ENCODE assay signal across 26 cellular contexts in genomic region chr10:571643-572042, GRCh38.
DNase-seq lines count a peak whose midpoint lies in the region; ATAC-seq, FAIRE-seq and TF ChIP-seq lines count a peak whose summit lies in the region.
"Had no signal": no experiment of that assay in that cellular context is flagged by ENCODE, and none has a peak within 500 bp of the region (broad histone marks: within the 10 kb centered on the region; RNA-seq: fewer than 3 reads in every experiment).

No MANE protein-coding gene starts in this region.

- no peak overlapping the region for H2BK120ac ChIP-seq in H1 (replicated peaks; ENCODE audit: low read depth, low read length)

- H2BK12ac ChIP-seq in H1 (ENCODE audit: low read depth, low read length) = no peak overlapping the region

- no peaks in the 10 kb centered on the region for H3K27me3 ChIP-seq in H7 (ENCODE audit: control insufficient read depth, insufficient read depth, low read length)
- no peaks in the 10 kb centered on the region for H3K27me3 ChIP-seq in H1 (replicated peaks in 1 of 4; ENCODE audit: control insufficient read depth in 3 of 4, extremely low read depth in 1 of 4, insufficient read depth in 3 of 4, low read length in 3 of 4)
- no peaks in the 10 kb centered on the region for H3K27me3 ChIP-seq in left lung
- no peaks in the 10 kb centered on the region for H3K27me3 ChIP-seq in tibial artery
- H3K27me3 ChIP-seq: ascending aorta, esophagus squamous epithelium, neural progenitor cell, suprapubic skin had no signal

- H2BK15ac ChIP-seq in H1 (ENCODE audit: low read length) = no peak overlapping the region

- no peak for TF ChIP-seq EP300 in H1 (IDR thresholded peaks at IDR 0.05; ENCODE audit: borderline replicate concordance in 1 of 2, low read depth in 2 of 2, low read length in 2 of 2)

- no peak for TF ChIP-seq RAD21 in H1 (IDR thresholded peaks at IDR 0.05 in 1 of 2, conservative IDR thresholded peaks at IDR 0.05 in 1 of 2; ENCODE audit: low read depth in 2 of 2, low read length in 2 of 2)

- peaks cover 5 to 7% of the 10 kb centered on the region in 2 experiments for H4K20me1 ChIP-seq in H1 (replicated peaks in 1 of 2; ENCODE audit: control insufficient read depth in 1 of 2, insufficient read depth in 2 of 2, low read length in 2 of 2)

- ATAC-seq in left lung (peak; percentile 34), HG02610 (IDR thresholded peaks at IDR 0.05; ENCODE audit: unreplicated experiment) (no peak)
- ATAC-seq: activated T-cell treated with anti-CD3 and anti-CD28 coated beads, Interleukin-2, amount 50 U/mL, for 72 hours; effector memory CD8-positive, alpha-beta T cell; T-helper 17 cell had no signal

- no peak for FAIRE-seq in H1 (lab: Jason Lieb, UNC)
- FAIRE-seq: GM12892, RCC 7860 had no signal

- peaks cover 6% of the 10 kb centered on the region for H3K79me1 ChIP-seq in H1 (ENCODE audit: low read depth, low read length)

- H2AK5ac ChIP-seq in H1 (ENCODE audit: low read depth, low read length) = no peak overlapping the region

- H3K4ac ChIP-seq in H1 (replicated peaks; ENCODE audit: insufficient read length, low read depth, low read length) = no peak overlapping the region

- no peak overlapping the region for H4K8ac ChIP-seq in H1 (ENCODE audit: extremely low read depth, insufficient read depth, low read length)

- no peak overlapping the region for H4K5ac ChIP-seq in H1 (ENCODE audit: insufficient read length, low read depth, low read length)

- H3K9me3 ChIP-seq in H1 (ENCODE audit: insufficient read depth in 2 of 2, low read depth in 1 of 2, low read length in 1 of 2) (no peaks in the 10 kb centered on the region), left lung (peaks cover 0 to 5% of the 10 kb centered on the region in 2 donors), tibial artery (peaks cover 0 to 9% (median 0%) of the 10 kb centered on the region in 3 donors)
- H3K9me3 ChIP-seq: suprapubic skin had no signal

- POLR2A ChIA-PET in H1 (lab: Charles Lee; ENCODE audit: partially characterized antibody) = no interaction called here

- DNase-seq in H7 = peak; percentile 27
- DNase-seq in H1 (ENCODE audit: low read depth in 1 of 2, low spot score in 2 of 2) = no peak
- DNase-seq in left lung = no peak
- DNase-seq in tibial artery = no peak
- no peak for DNase-seq in NCI-H345 treated with DMSO at 0.1 percent for 48 hours (lab: John Stamatoyannopoulos, UW; ENCODE audit: unreplicated experiment)
- no peak for DNase-seq in H4 (ENCODE audit: low spot score)
- DNase-seq in SIG-M5 treated with dmso at 0.1 percent for 504 hours (lab: John Stamatoyannopoulos, UW; ENCODE audit: unreplicated experiment) = no peak
- DNase-seq: activated CD4-positive, alpha-beta T cell treated with anti-CD3 and anti-CD28 coated beads for 4 hours; activated naive CD4-positive, alpha-beta T cell treated with anti-CD3 and anti-CD28 coated beads, Interleukin-2, amount 50 U/mL, for 16 hours; activated T-cell treated with anti-CD3 and anti-CD28 coated beads, Interleukin-2, amount 50 U/mL, for 72 hours; AML-193; effector memory CD8-positive, alpha-beta T cell; esophagus squamous epithelium; immature natural killer cell; left ventricle myocardium inferior; NCI-H1417 treated with DMSO at 0.1 percent for 48 hours; NCI-H510A treated with DMSO at 0.1 percent for 48 hours; stimulated activated CD4-positive, alpha-beta T cell treated with anti-CD3 and anti-CD28 coated beads, Interleukin-1b, Interleukin-23, amount 100 ng/mL, for 48 hours; T-helper 17 cell had no signal

- H3K27ac ChIP-seq in H1 (ENCODE audit: low read depth, low read length) (no peak overlapping the region), left lung (no peak overlapping the region), tibial artery (peak overlapping the region; percentile 15 to 24)
- H3K27ac ChIP-seq: ascending aorta, left ventricle myocardium inferior, neural progenitor cell, suprapubic skin had no signal

- H3K4me3 ChIP-seq in H7 (ENCODE audit: insufficient read depth, low read depth, low read length) (no peak overlapping the region), H1 (ENCODE audit: extremely low read depth in 1 of 4, insufficient read depth in 2 of 4, low read depth in 3 of 4, low read length in 4 of 4) (no peak overlapping the region), left lung (no peak overlapping the region), tibial artery (no peak overlapping the region)
- H3K4me3 ChIP-seq: ascending aorta, esophagus squamous epithelium, left ventricle myocardium inferior, neural progenitor cell, skin epidermis, suprapubic skin had no signal

- H2BK20ac ChIP-seq in H1 (ENCODE audit: low read length) = no peak overlapping the region

- H3K56ac ChIP-seq in H1 (replicated peaks; ENCODE audit: insufficient read length, low read depth, low read length) = no peak overlapping the region

- no peak overlapping the region for H4K91ac ChIP-seq in H1 (replicated peaks; ENCODE audit: insufficient read length, low read length)

- H3K18ac ChIP-seq in H1 (ENCODE audit: extremely low read depth, low read length) = no peak overlapping the region

- CTCF ChIA-PET in H1 (lab: Charles Lee; ENCODE audit: partially characterized antibody) = interaction anchor here (0.6 to 1.2 kb wide), 3 partner anchors 24 to 458 kb away, joined by 3 to 4 read pairs (median 3); no protein-coding TSS in a partner anchor

- H3K4me2 ChIP-seq in H1 (ENCODE audit: insufficient read depth in 1 of 2, low read depth in 2 of 2, low read length in 2 of 2) = no peak overlapping the region
- H3K4me2 ChIP-seq: neural progenitor cell had no signal

- H2AFZ ChIP-seq in H1 (ENCODE audit: low read length) = no peak overlapping the region
- H2AFZ ChIP-seq: neural progenitor cell had no signal

- no peak overlapping the region for H3K23ac ChIP-seq in H1 (ENCODE audit: insufficient read length)

- no peak overlapping the region for H3K9ac ChIP-seq in H1 (replicated peaks in 1 of 4; ENCODE audit: extremely low read depth in 1 of 4, low read depth in 3 of 4, low read length in 3 of 4)
- H3K9ac ChIP-seq: neural progenitor cell had no signal

- H3K36me3 ChIP-seq in H7 (replicated peaks; ENCODE audit: control insufficient read depth, insufficient read depth, low read length) (no peaks in the 10 kb centered on the region), H1 (ENCODE audit: control insufficient read depth in 2 of 4, insufficient read depth in 4 of 4, low read length in 3 of 4) (no peaks in the 10 kb centered on the region), left lung (no peaks in the 10 kb centered on the region), tibial artery (no peaks in the 10 kb centered on the region)
- H3K36me3 ChIP-seq: ascending aorta, esophagus squamous epithelium, left ventricle myocardium inferior, neural progenitor cell, suprapubic skin had no signal

- 91% methylated on average over 10 of the region's 10 CpGs; no CpG with 5 or more reads in 1 of the 2 experiments for WGBS in H1 (ENCODE audit: extremely low coverage in 1 of 2, insufficient coverage in 1 of 2, insufficient read length in 1 of 2, insufficient replicate concordance in 2 of 2, low coverage in 1 of 2, low lambda C conversion rate in 2 of 2, missing lambda C conversion rate in 1 of 2), 2 experiments

- H3K79me2 ChIP-seq in H1 (ENCODE audit: control insufficient read depth in 1 of 2, insufficient read depth in 2 of 2, low read length in 2 of 2) = peaks cover 0 to 19% of the 10 kb centered on the region in 2 experiments; a peak in 2 of 4 replicates

- TF ChIP-seq POLR2A in H1 (IDR thresholded peaks at IDR 0.05; ENCODE audit: control extremely low read depth in 1 of 2, low read depth in 2 of 2, low read length in 2 of 2) = no peak

- H3K23me2 ChIP-seq in H1 (ENCODE audit: low read depth, low read length) = no peaks in the 10 kb centered on the region

- TF ChIP-seq CTCF in H1 (IDR thresholded peaks at IDR 0.05; ENCODE audit: control extremely low read depth in 1 of 3, insufficient read depth in 1 of 3, low read depth in 1 of 3, low read length in 3 of 3) (no peak), left lung (IDR thresholded peaks at IDR 0.05) (no peak), tibial artery (IDR thresholded peaks at IDR 0.05) (no peak)

- no peak overlapping the region for H3K14ac ChIP-seq in H1 (ENCODE audit: insufficient read length)

- H3K4me1 ChIP-seq in H1 (replicated peaks in 1 of 4; ENCODE audit: control insufficient read depth in 3 of 4, insufficient read depth in 4 of 4, low read length in 3 of 4) (peaks cover 0 to 5% (median 0%) of the 10 kb centered on the region in 4 experiments; a peak in 3 of 7 replicates), left lung (no peaks in the 10 kb centered on the region), tibial artery (peaks cover 5 to 56% (median 21%) of the 10 kb centered on the region in 4 donors)

- intact Hi-C loops in left lung (cut with DNase I) = no loop called here
- intact Hi-C loops in tibial artery (cut with DNase I; ENCODE audit: low total_unique reads) = loop anchor here (10.0 kb wide), 1 partner anchor 47 kb away; no protein-coding TSS in a partner anchor

- H2BK5ac ChIP-seq in H1 (ENCODE audit: low read depth, low read length) = peak overlapping the region; percentile 35; the same call in 1 of the 2 replicates

TF ChIP-seq in H1, 55 proteins besides CTCF, POLR2A, EP300 and RAD21:
- no peak for TF ChIP-seq BCL11A (IDR thresholded peaks at IDR 0.05; ENCODE audit: low read depth in 2 of 2, low read length in 2 of 2)
- no peak for TF ChIP-seq HDAC6 (IDR thresholded peaks at IDR 0.05; ENCODE audit: low read depth, low read length)
- TF ChIP-seq SIN3A (conservative IDR thresholded peaks at IDR 0.05 in 1 of 2, IDR thresholded peaks at IDR 0.05 in 1 of 2; ENCODE audit: low read depth in 1 of 2, low read length in 2 of 2) = no peak
- no peak for TF ChIP-seq E2F6 (IDR thresholded peaks at IDR 0.05)
- TF ChIP-seq HDAC2 (IDR thresholded peaks at IDR 0.05; ENCODE audit: borderline replicate concordance in 1 of 2, low read depth in 2 of 2, low read length in 2 of 2) = no peak
- TF ChIP-seq KDM5A (IDR thresholded peaks at IDR 0.05; ENCODE audit: low read length) = no peak
- TF ChIP-seq KDM4A (IDR thresholded peaks at IDR 0.05; ENCODE audit: low read depth, low read length, severe bottlenecking) = no peak
- TF ChIP-seq CEBPB (IDR thresholded peaks at IDR 0.05; ENCODE audit: low read depth, low read length) = no peak
- no peak for TF ChIP-seq USF2 (IDR thresholded peaks at IDR 0.05; ENCODE audit: low read length)

Comparison
In these comparisons a context has a peak if more than half of its experiments do, and no peak if none do; other contexts are left out.
1. H3K27ac ChIP-seq: peak in tibial artery (2 of 2); none in H1 (single experiment) and left lung (0 of 2).